9 cellular contexts compared by ENCODE assay signal in genomic region chr22:29267462-29267857, GRCh38. TPM values are rescaled to one million over a fixed set of nuclear protein-coding genes. Genes with fewer than 3 reads are reported as not detected.
DNase-seq lines count a peak whose midpoint lies in the region; ATAC-seq and TF ChIP-seq lines count a peak whose summit lies in the region.
"Had no signal": no experiment of that assay in that cellular context is flagged by ENCODE, and none has a peak within 500 bp of the region (broad histone marks: within the 10 kb centered on the region; RNA-seq: fewer than 3 reads in every experiment).

No MANE protein-coding gene starts in this region.

- H3K9me3 ChIP-seq in OCI-LY1 (ENCODE audit: low read length): no peaks in the 10 kb centered on the region

- H3K9ac ChIP-seq in OCI-LY1 (ENCODE audit: low read length): peak overlapping the region; percentile 98
- H3K9ac ChIP-seq in rectal smooth muscle tissue (ENCODE audit: low read length): peak overlapping the region; percentile 64

- ATAC-seq in GM18498 (IDR thresholded peaks at IDR 0.05; ENCODE audit: unreplicated experiment) (peak; percentile 35), GM21360 (IDR thresholded peaks at IDR 0.05; ENCODE audit: unreplicated experiment) (no peak), GM21515 (IDR thresholded peaks at IDR 0.05; ENCODE audit: unreplicated experiment) (no peak)

- H3K4me1 ChIP-seq in OCI-LY1 (ENCODE audit: insufficient read depth, low read length, severe bottlenecking) (peaks cover 39% of the 10 kb centered on the region), rectal smooth muscle tissue (ENCODE audit: control insufficient read depth, insufficient read depth, low read length) (peaks cover 34% of the 10 kb centered on the region)

- no peaks in the 10 kb centered on the region for H3K9me2 ChIP-seq in OCI-LY1 (ENCODE audit: low read depth, low read length)

- H2AFZ ChIP-seq in OCI-LY1 (ENCODE audit: low read length): no peak overlapping the region

- H3K4me2 ChIP-seq in OCI-LY1 (ENCODE audit: low read length): peak overlapping the region; percentile 96

- H3K27me3 ChIP-seq in OCI-LY1 (ENCODE audit: insufficient read depth, low read length) (no peaks in the 10 kb centered on the region), rectal smooth muscle tissue (ENCODE audit: control insufficient read depth, insufficient read depth, low read length) (no peaks in the 10 kb centered on the region)

- DNase-seq in epithelial cell of proximal tubule (ENCODE audit: low read depth): no peak
- DNase-seq in globus pallidus (ENCODE audit: low spot score): no peak
- DNase-seq in activated CD8-positive, alpha-beta memory T cell treated with anti-CD3 and anti-CD28 coated beads, Interleukin-2, amount 50 U/mL, for 4 hours: no peak

- H3F3A ChIP-seq in OCI-LY1 (ENCODE audit: insufficient read depth, low read length): no peaks in the 10 kb centered on the region

- H3K79me2 ChIP-seq in OCI-LY1 (ENCODE audit: insufficient read depth, low read length): peaks cover 51% of the 10 kb centered on the region

- TF ChIP-seq CTCF in OCI-LY1 (IDR thresholded peaks at IDR 0.05; ENCODE audit: low read length) (no peak), epithelial cell of proximal tubule (conservative IDR thresholded peaks at IDR 0.05; ENCODE audit: low read depth, low read length) (no peak)

- H3K36me3 ChIP-seq in OCI-LY1 (ENCODE audit: insufficient read depth, low read length) (peaks cover 65% of the 10 kb centered on the region), rectal smooth muscle tissue (ENCODE audit: control insufficient read depth, insufficient read depth, low read length) (peaks cover 3% of the 10 kb centered on the region)

- H3K27ac ChIP-seq in OCI-LY1 (ENCODE audit: low read depth, low read length, poor library complexity, severe bottlenecking): peak overlapping the region; percentile 82
- peak overlapping the region; percentile 100 for H3K27ac ChIP-seq in rectal smooth muscle tissue (ENCODE audit: low read depth, low read length)

- H3K4me3 ChIP-seq in OCI-LY1 (ENCODE audit: low read depth, low read length, poor library complexity, severe bottlenecking) (peak overlapping the region; percentile 97), epithelial cell of proximal tubule (ENCODE audit: low read depth, low read length) (peak overlapping the region; percentile 79), rectal smooth muscle tissue (ENCODE audit: low read length) (peak overlapping the region; percentile 98)

- H4K20me1 ChIP-seq in OCI-LY1 (ENCODE audit: insufficient read depth, low read length): no peaks in the 10 kb centered on the region

RNA-seq across cellular contexts. Expression of gene RHBDD3, which starts 0.3 kb away (rescaled TPM):
- 28.2 and 36.0 TPM in 2 replicates for total RNA-seq in epithelial cell of proximal tubule

RNA-seq across cellular contexts. Expression of gene EWSR1, which starts 0.6 kb away (rescaled TPM):
- total RNA-seq in epithelial cell of proximal tubule: 211 and 328 TPM in 2 replicates

RNA-seq across cellular contexts. Expression of gene GAS2L1, which starts 39.0 kb away (rescaled TPM):
- 31.4 and 34.9 TPM in 2 replicates for total RNA-seq in epithelial cell of proximal tubule

RNA-seq across cellular contexts. Expression of gene RASL10A, which starts 48.0 kb away (rescaled TPM):
- 0.12 TPM in 1 of 2 replicates, not detected in the other for total RNA-seq in epithelial cell of proximal tubule
- total RNA-seq: SK-MEL-5 had no signal
